Comparison of ENCODE assay signal across 12 cellular contexts in genomic region chr2:98713332-98714015, GRCh38. TPM values are rescaled to one million over a fixed set of nuclear protein-coding genes. Genes with fewer than 3 reads are reported as not detected.
DNase-seq lines count a peak whose midpoint lies in the region; ATAC-seq lines count a peak whose summit lies in the region.
"Had no signal": no experiment of that assay in that cellular context is flagged by ENCODE, and none has a peak within 500 bp of the region (broad histone marks: within the 10 kb centered on the region; RNA-seq: fewer than 3 reads in every experiment).

No MANE protein-coding gene starts in this region.

- ATAC-seq in GM21576 (IDR thresholded peaks at IDR 0.05; ENCODE audit: unreplicated experiment) (peak; percentile 75), HG03280 (IDR thresholded peaks at IDR 0.05; ENCODE audit: unreplicated experiment) (peak; percentile 78), esophagus mucosa (no peak), HG03196 (IDR thresholded peaks at IDR 0.05; ENCODE audit: unreplicated experiment) (no peak)
- ATAC-seq in stimulated activated effector memory CD8-positive, alpha-beta T cell treated with anti-CD3 and anti-CD28 coated beads, Interleukin-12 subunit alpha, Interleukin-12 subunit beta, amount 100 ng/mL, for 72 hours, result peak; percentile 47
- ATAC-seq: A549 had no signal

- POLR2A ChIA-PET in activated CD4-positive, alpha-beta memory T cell treated with anti-CD3 and anti-CD28 coated beads for 36 hours (lab: Charles Lee), result no interaction called here
- POLR2A ChIA-PET in activated CD4-positive, alpha-beta memory T cell treated with anti-CD3 and anti-CD28 coated beads, Interleukin-2, amount 10 ng/mL, durations not matched to agents 7 days and 5 days (lab: Charles Lee), result no interaction called here

- H3K4me3 Mint-ChIP-seq in activated CD4-positive, alpha-beta memory T cell treated with anti-CD3 and anti-CD28 coated beads for 36 hours, result no peak overlapping the region
- no peak overlapping the region for H3K4me3 Mint-ChIP-seq in activated CD4-positive, alpha-beta memory T cell treated with anti-CD3 and anti-CD28 coated beads, Interleukin-2, amount 10 ng/mL, durations not matched to agents 7 days and 5 days
- H3K4me3 Mint-ChIP-seq in stimulated activated effector memory CD8-positive, alpha-beta T cell treated with anti-CD3 and anti-CD28 coated beads, Interleukin-12 subunit alpha, Interleukin-12 subunit beta, amount 100 ng/mL, for 72 hours, result peak overlapping the region; percentile 1

- H3K9me3 Mint-ChIP-seq in activated CD4-positive, alpha-beta memory T cell treated with anti-CD3 and anti-CD28 coated beads for 36 hours, result no peaks in the 10 kb centered on the region
- no peaks in the 10 kb centered on the region for H3K9me3 Mint-ChIP-seq in activated CD4-positive, alpha-beta memory T cell treated with anti-CD3 and anti-CD28 coated beads, Interleukin-2, amount 10 ng/mL, durations not matched to agents 7 days and 5 days
- H3K9me3 Mint-ChIP-seq in stimulated activated effector memory CD8-positive, alpha-beta T cell treated with anti-CD3 and anti-CD28 coated beads, Interleukin-12 subunit alpha, Interleukin-12 subunit beta, amount 100 ng/mL, for 72 hours, result no peaks in the 10 kb centered on the region

- H3K4me1 Mint-ChIP-seq in activated CD4-positive, alpha-beta memory T cell treated with anti-CD3 and anti-CD28 coated beads for 36 hours (ENCODE audit: low read depth), result peaks cover 88% of the 10 kb centered on the region
- H3K4me1 Mint-ChIP-seq in activated CD4-positive, alpha-beta memory T cell treated with anti-CD3 and anti-CD28 coated beads, Interleukin-2, amount 10 ng/mL, durations not matched to agents 7 days and 5 days, result peaks cover 82% of the 10 kb centered on the region
- peaks cover 76% of the 10 kb centered on the region for H3K4me1 Mint-ChIP-seq in stimulated activated effector memory CD8-positive, alpha-beta T cell treated with anti-CD3 and anti-CD28 coated beads, Interleukin-12 subunit alpha, Interleukin-12 subunit beta, amount 100 ng/mL, for 72 hours

- H3K27ac Mint-ChIP-seq in activated CD4-positive, alpha-beta memory T cell treated with anti-CD3 and anti-CD28 coated beads for 36 hours, result peak overlapping the region; percentile 24
- no peak overlapping the region for H3K27ac Mint-ChIP-seq in activated CD4-positive, alpha-beta memory T cell treated with anti-CD3 and anti-CD28 coated beads, Interleukin-2, amount 10 ng/mL, durations not matched to agents 7 days and 5 days
- H3K27ac Mint-ChIP-seq in stimulated activated effector memory CD8-positive, alpha-beta T cell treated with anti-CD3 and anti-CD28 coated beads, Interleukin-12 subunit alpha, Interleukin-12 subunit beta, amount 100 ng/mL, for 72 hours, result no peak overlapping the region

- intact Hi-C loops in activated CD4-positive, alpha-beta memory T cell treated with anti-CD3 and anti-CD28 coated beads for 36 hours (cut with micrococcal nuclease), result loop anchor here (2.0 kb wide), 2 partner anchors 13 to 21 kb away; no protein-coding TSS in a partner anchor

- CTCF ChIA-PET in activated CD4-positive, alpha-beta memory T cell treated with anti-CD3 and anti-CD28 coated beads for 36 hours (lab: Charles Lee), result interaction anchor here (2.3 kb wide), 1 partner anchor 64 kb away, joined by 11 read pairs; no protein-coding TSS in a partner anchor
- CTCF ChIA-PET in activated CD4-positive, alpha-beta memory T cell treated with anti-CD3 and anti-CD28 coated beads, Interleukin-2, amount 10 ng/mL, durations not matched to agents 7 days and 5 days (lab: Charles Lee), result no interaction called here

- H3K36me3 Mint-ChIP-seq in activated CD4-positive, alpha-beta memory T cell treated with anti-CD3 and anti-CD28 coated beads for 36 hours, result peaks cover 10% of the 10 kb centered on the region
- H3K36me3 Mint-ChIP-seq in activated CD4-positive, alpha-beta memory T cell treated with anti-CD3 and anti-CD28 coated beads, Interleukin-2, amount 10 ng/mL, durations not matched to agents 7 days and 5 days (ENCODE audit: low read depth), result peaks cover 57% of the 10 kb centered on the region
- peaks cover 10% of the 10 kb centered on the region for H3K36me3 Mint-ChIP-seq in stimulated activated effector memory CD8-positive, alpha-beta T cell treated with anti-CD3 and anti-CD28 coated beads, Interleukin-12 subunit alpha, Interleukin-12 subunit beta, amount 100 ng/mL, for 72 hours

- no peak for DNase-seq in activated CD4-positive, alpha-beta memory T cell treated with anti-CD3 and anti-CD28 coated beads for 36 hours
- no peak for DNase-seq in activated CD4-positive, alpha-beta memory T cell treated with anti-CD3 and anti-CD28 coated beads, Interleukin-2, amount 10 ng/mL, durations not matched to agents 7 days and 5 days
- DNase-seq in stimulated activated effector memory CD8-positive, alpha-beta T cell treated with anti-CD3 and anti-CD28 coated beads, Interleukin-12 subunit alpha, Interleukin-12 subunit beta, amount 100 ng/mL, for 72 hours (ENCODE audit: low spot score in 2 of 2), result no peak
- no peak for DNase-seq in NCI-H226
- DNase-seq: GF-D8; stimulated activated CD4-positive, alpha-beta T cell treated with anti-CD3 and anti-CD28 coated beads, Interleukin-2, amount 100 ng/mL, for 24 hours; tibial artery had no signal

- no peaks in the 10 kb centered on the region for H3K27me3 Mint-ChIP-seq in activated CD4-positive, alpha-beta memory T cell treated with anti-CD3 and anti-CD28 coated beads for 36 hours
- H3K27me3 Mint-ChIP-seq in activated CD4-positive, alpha-beta memory T cell treated with anti-CD3 and anti-CD28 coated beads, Interleukin-2, amount 10 ng/mL, durations not matched to agents 7 days and 5 days, result no peaks in the 10 kb centered on the region

RNA-seq across cellular contexts. Expression of gene MGAT4A, which starts 17.5 kb away (rescaled TPM):
- 10 to 100 TPM; 71.9 to 76.7 TPM for total RNA-seq in activated CD4-positive, alpha-beta memory T cell treated with anti-CD3 and anti-CD28 coated beads for 36 hours
- total RNA-seq in activated CD4-positive, alpha-beta memory T cell treated with anti-CD3 and anti-CD28 coated beads, Interleukin-2, amount 10 ng/mL, durations not matched to agents 7 days and 5 days, result 10 to 100 TPM; 69.8 to 80.6 TPM
- total RNA-seq in esophagus mucosa, result 5.6 TPM

Comparison
In these comparisons a context has a peak if more than half of its experiments do, and no peak if none do; other contexts are left out.
1. ATAC-seq: peak in GM21576 (single experiment), HG03280 (single experiment) and stimulated activated effector memory CD8-positive, alpha-beta T cell treated with anti-CD3 and anti-CD28 coated beads, Interleukin-12 subunit alpha, Interleukin-12 subunit beta, amount 100 ng/mL, for 72 hours (single experiment); none in esophagus mucosa (single experiment) and HG03196 (single experiment).
2. RNA of gene MGAT4A, which starts 17.5 kb away (total RNA-seq): 69.8 to 80.6 TPM in activated CD4-positive, alpha-beta memory T cell treated with anti-CD3 and anti-CD28 coated beads, Interleukin-2, amount 10 ng/mL, durations not matched to agents 7 days and 5 days and 71.9 to 76.7 TPM in activated CD4-positive, alpha-beta memory T cell treated with anti-CD3 and anti-CD28 coated beads for 36 hours; 5.6 TPM in esophagus mucosa (single experiment); every median in the first group is over 10 times any median in the second.